ENCODE assay signal across 29 cellular contexts in the genomic region with DNA sequence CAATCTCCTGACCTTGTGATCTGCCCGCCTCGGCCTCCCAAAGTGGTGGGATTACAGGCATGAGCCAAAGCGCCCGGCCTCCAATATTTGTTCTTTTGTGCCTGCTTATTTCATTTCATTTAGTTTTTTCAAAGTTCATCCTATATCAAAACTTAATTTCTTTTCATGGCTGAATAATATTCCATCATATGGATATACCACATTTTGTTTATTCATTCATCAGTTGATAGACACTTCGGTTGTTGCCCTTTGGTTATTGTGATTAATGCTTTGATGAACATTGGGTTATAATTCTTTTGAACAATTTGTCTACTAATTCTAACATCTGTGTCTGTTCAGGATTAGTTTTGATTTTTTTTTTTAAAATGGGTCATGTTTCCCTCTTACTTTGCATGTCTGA.
"Had no signal": no experiment of that assay in that cellular context is flagged by ENCODE, and none has a peak within 500 bp of the region (broad histone marks: within the 10 kb centered on the region; RNA-seq: fewer than 3 reads in every experiment).

No MANE protein-coding gene starts in this region.

- H3K9me3 ChIP-seq: stomach, suprapubic skin, testis, thoracic aorta, thyroid gland, tibial artery, transverse colon, upper lobe of left lung, upper lobe of right lung, uterus, vagina had no signal

- H3K4me1 Mint-ChIP-seq: stimulated activated memory B cell treated with anti-CD40 and anti-IgM and Interleukin-4, amounts not matched to agents 10 μg/mL and 1 μg/mL and 100 μg/mL, for 72 hours; stimulated activated naive B cell treated with anti-CD40 and anti-IgM and Interleukin-4, amounts not matched to agents 10 μg/mL and 1 μg/mL and 100 μg/mL, for 72 hours had no signal

- H3K4me3 ChIP-seq: stomach, suprapubic skin, testis, thoracic aorta, thyroid gland, tibial artery, tibial nerve, transverse colon, upper lobe of left lung, upper lobe of right lung, uterus, vagina had no signal

- H3K36me3 Mint-ChIP-seq: stimulated activated effector memory CD8-positive, alpha-beta T cell treated with anti-CD3 and anti-CD28 coated beads, Interleukin-12 subunit alpha, Interleukin-12 subunit beta, amount 100 ng/mL, for 72 hours; stimulated activated memory B cell treated with anti-CD40 and anti-IgM and Interleukin-4, amounts not matched to agents 10 μg/mL and 1 μg/mL and 100 μg/mL, for 72 hours; type B pancreatic cell had no signal

- H3K4me1 ChIP-seq: suprapubic skin, testis, thyroid gland, tibial artery, upper lobe of left lung, upper lobe of right lung, uterus, vagina had no signal

- H3K27me3 ChIP-seq: stomach, suprapubic skin, testis, thyroid gland, tibial nerve, transverse colon, upper lobe of left lung, upper lobe of right lung, uterus, vagina had no signal

- H3K27ac ChIP-seq: stomach, suprapubic skin, testis, thoracic aorta, thyroid gland, tibial artery, tibial nerve, transverse colon, upper lobe of left lung, upper lobe of right lung, uterus, vagina had no signal

- DNase-seq: stimulated activated CD4-positive, alpha-beta T cell treated with anti-CD3 and anti-CD28 coated beads, Interleukin-2, amount 100 ng/mL, for 48 hours; stimulated activated CD4-positive, alpha-beta T cell treated with anti-CD3 and anti-CD28 coated beads, Interleukin-4, amount 100 ng/mL, for 1 hour; stimulated activated CD4-positive, alpha-beta T cell treated with anti-CD3 and anti-CD28 coated beads, Interleukin-4, amount 100 ng/mL, for 24 hours; stimulated activated CD4-positive, alpha-beta T cell treated with anti-CD3 and anti-CD28 coated beads, Interleukin-4, amount 100 ng/mL, for 4 hours; stimulated activated CD8-positive, alpha-beta memory T cell treated with anti-CD3 and anti-CD28 coated beads, Interleukin-4, amount 100 ng/mL, for 48 hours; stimulated activated naive B cell treated with anti-CD40 and anti-IgM and Interleukin-4, amounts not matched to agents 10 μg/mL and 1 μg/mL and 100 μg/mL, for 72 hours; stimulated activated naive CD4-positive, alpha-beta T cell; stimulated activated naive CD4-positive, alpha-beta T cell treated with Interleukin-2 at 50 U/mL for 16 hours; stimulated activated naive CD8-positive, alpha-beta T cell treated with anti-CD3 and anti-CD28 coated beads, Interleukin-15, amount 100 ng/mL, for 72 hours; stimulated activated naive CD8-positive, alpha-beta T cell treated with anti-CD3 and anti-CD28 coated beads, Interleukin-15, Interleukin-2, amounts not matched to agents 100 U/mL and 50 U/mL, for 24 hours; stomach; substantia nigra; testis; thyroid gland; tibial artery; transverse colon; trophoblast cell; upper lobe of left lung; upper lobe of right lung; uterus had no signal

- ATAC-seq: stimulated activated effector memory CD8-positive, alpha-beta T cell treated with anti-CD3 and anti-CD28 coated beads, Interleukin-12 subunit alpha, Interleukin-12 subunit beta, amount 100 ng/mL, for 72 hours; stimulated activated memory B cell treated with anti-CD40 and anti-IgM and Interleukin-4, amounts not matched to agents 10 μg/mL and 1 μg/mL and 100 μg/mL, for 72 hours; stimulated activated naive B cell treated with anti-CD40 and anti-IgM and Interleukin-4, amounts not matched to agents 10 μg/mL and 1 μg/mL and 100 μg/mL, for 72 hours; stimulated activated naive CD8-positive, alpha-beta T cell treated with anti-CD3 and anti-CD28 coated beads, Interleukin-15, amount 100 ng/mL, for 72 hours; stimulated activated naive CD8-positive, alpha-beta T cell treated with anti-CD3 and anti-CD28 coated beads, Interleukin-15, Interleukin-2, amounts not matched to agents 100 U/mL and 50 U/mL, for 24 hours; upper lobe of right lung had no signal

- FAIRE-seq: urothelium cell line had no signal

- H3K4me3 Mint-ChIP-seq: stimulated activated effector memory CD8-positive, alpha-beta T cell treated with anti-CD3 and anti-CD28 coated beads, Interleukin-12 subunit alpha, Interleukin-12 subunit beta, amount 100 ng/mL, for 72 hours; stimulated activated memory B cell treated with anti-CD40 and anti-IgM and Interleukin-4, amounts not matched to agents 10 μg/mL and 1 μg/mL and 100 μg/mL, for 72 hours; stimulated activated naive B cell treated with anti-CD40 and anti-IgM and Interleukin-4, amounts not matched to agents 10 μg/mL and 1 μg/mL and 100 μg/mL, for 72 hours; stimulated activated naive CD8-positive, alpha-beta T cell treated with anti-CD3 and anti-CD28 coated beads, Interleukin-15, amount 100 ng/mL, for 72 hours; stimulated activated naive CD8-positive, alpha-beta T cell treated with anti-CD3 and anti-CD28 coated beads, Interleukin-15, Interleukin-2, amounts not matched to agents 100 ng/mL and 50 ng/mL, for 24 hours; type B pancreatic cell had no signal

- H3K36me3 ChIP-seq: stomach, suprapubic skin, thoracic aorta, thyroid gland, tibial artery, tibial nerve, transverse colon, upper lobe of left lung, upper lobe of right lung, uterus, vagina had no signal

- H3K9me3 Mint-ChIP-seq: stimulated activated effector memory CD8-positive, alpha-beta T cell treated with anti-CD3 and anti-CD28 coated beads, Interleukin-12 subunit alpha, Interleukin-12 subunit beta, amount 100 ng/mL, for 72 hours; stimulated activated memory B cell treated with anti-CD40 and anti-IgM and Interleukin-4, amounts not matched to agents 10 μg/mL and 1 μg/mL and 100 μg/mL, for 72 hours; stimulated activated naive B cell treated with anti-CD40 and anti-IgM and Interleukin-4, amounts not matched to agents 10 μg/mL and 1 μg/mL and 100 μg/mL, for 72 hours; stimulated activated naive CD8-positive, alpha-beta T cell treated with anti-CD3 and anti-CD28 coated beads, Interleukin-15, amount 100 ng/mL, for 72 hours; stimulated activated naive CD8-positive, alpha-beta T cell treated with anti-CD3 and anti-CD28 coated beads, Interleukin-15, Interleukin-2, amounts not matched to agents 100 ng/mL and 50 ng/mL, for 24 hours had no signal

- H3K27me3 Mint-ChIP-seq: stimulated activated naive CD8-positive, alpha-beta T cell treated with anti-CD3 and anti-CD28 coated beads, Interleukin-15, amount 100 ng/mL, for 72 hours; stimulated activated naive CD8-positive, alpha-beta T cell treated with anti-CD3 and anti-CD28 coated beads, Interleukin-15, Interleukin-2, amounts not matched to agents 100 ng/mL and 50 ng/mL, for 24 hours; type B pancreatic cell had no signal

- H3K27ac Mint-ChIP-seq: stimulated activated effector memory CD8-positive, alpha-beta T cell treated with anti-CD3 and anti-CD28 coated beads, Interleukin-12 subunit alpha, Interleukin-12 subunit beta, amount 100 ng/mL, for 72 hours; stimulated activated memory B cell treated with anti-CD40 and anti-IgM and Interleukin-4, amounts not matched to agents 10 μg/mL and 1 μg/mL and 100 μg/mL, for 72 hours; stimulated activated naive B cell treated with anti-CD40 and anti-IgM and Interleukin-4, amounts not matched to agents 10 μg/mL and 1 μg/mL and 100 μg/mL, for 72 hours; stimulated activated naive CD8-positive, alpha-beta T cell treated with anti-CD3 and anti-CD28 coated beads, Interleukin-15, amount 100 ng/mL, for 72 hours; stimulated activated naive CD8-positive, alpha-beta T cell treated with anti-CD3 and anti-CD28 coated beads, Interleukin-15, Interleukin-2, amounts not matched to agents 100 ng/mL and 50 ng/mL, for 24 hours; type B pancreatic cell had no signal
